Comparison of ENCODE assay signal across 8 cellular contexts in genomic region chr16:3879258-3879886, GRCh38. TPM values are rescaled to one million over a fixed set of nuclear protein-coding genes. Genes with fewer than 3 reads are reported as not detected.
DNase-seq lines count a peak whose midpoint lies in the region; ATAC-seq and TF ChIP-seq lines count a peak whose summit lies in the region.

No MANE protein-coding gene starts in this region.

- H3K36me3 ChIP-seq in SJSA1 (peaks cover 42% of the 10 kb centered on the region), mesenchymal stem cell (ENCODE audit: control insufficient read depth in 1 of 2, insufficient read depth in 2 of 2, low read depth in 1 of 2, low read length in 2 of 2) (peaks cover 6 to 11% of the 10 kb centered on the region in 2 experiments), thyroid gland (no peaks in the 10 kb centered on the region)

- no peak overlapping the region for H2BK12ac ChIP-seq in mesenchymal stem cell (ENCODE audit: low read length in 2 of 2)

- H3K4ac ChIP-seq in mesenchymal stem cell (ENCODE audit: low read depth in 1 of 2, low read length in 2 of 2), result no peak overlapping the region

- DNase-seq in CD14-positive monocyte (ENCODE audit: low spot score) (no peak), SJSA1 (ENCODE audit: low read depth in 1 of 2, low spot score in 2 of 2) (peak in 1 of 2 experiments; percentile 36), dermis blood vessel endothelial cell (peak; percentile 38), mesenchymal stem cell (peak; percentile 54), thyroid gland (peak; percentile 47 to 53), NCI-H226 (no peak), SKM-1 treated with dmso at 0.1 percent for 144 hours (lab: John Stamatoyannopoulos, UW; ENCODE audit: unreplicated experiment) (no peak)

- ATAC-seq in GM21737 (IDR thresholded peaks at IDR 0.05; ENCODE audit: unreplicated experiment), result peak; percentile 14

- no peak for TF ChIP-seq CTCF in CD14-positive monocyte (IDR thresholded peaks at IDR 0.05)
- TF ChIP-seq CTCF in thyroid gland (IDR thresholded peaks at IDR 0.05), result no peak

- peak overlapping the region; percentile 88 for H3K4me3 ChIP-seq in SJSA1
- peak overlapping the region; percentile 71 to 89 for H3K4me3 ChIP-seq in mesenchymal stem cell (ENCODE audit: insufficient read depth in 1 of 2, low read depth in 1 of 2, low read length in 2 of 2)
- H3K4me3 ChIP-seq in thyroid gland (replicated peaks in 1 of 3), result peak overlapping the region; percentile 21 to 88 (median 78)

- peaks cover 7% of the 10 kb centered on the region; the same call in 1 of the 2 replicates for H3K9me3 ChIP-seq in SJSA1 (replicated peaks)
- no peaks in the 10 kb centered on the region for H3K9me3 ChIP-seq in mesenchymal stem cell (ENCODE audit: control insufficient read depth, low read length)
- H3K9me3 ChIP-seq in thyroid gland, result no peaks in the 10 kb centered on the region

- peaks cover 0 to 2% (median 0%) of the 10 kb centered on the region in 7 donors for H3K9me3 Mint-ChIP-seq in CD14-positive monocyte

- no peak overlapping the region for H2AFZ ChIP-seq in mesenchymal stem cell (ENCODE audit: low read depth, low read length)

- no peak overlapping the region for H2AK5ac ChIP-seq in mesenchymal stem cell (ENCODE audit: low read length, severe bottlenecking)

- H3K4me1 Mint-ChIP-seq in CD14-positive monocyte, result peaks cover 49% of the 10 kb centered on the region

- H3K27me3 ChIP-seq in SJSA1 (replicated peaks) (no peaks in the 10 kb centered on the region), mesenchymal stem cell (ENCODE audit: control insufficient read depth in 1 of 2, insufficient read depth in 1 of 2, low read length in 2 of 2) (no peaks in the 10 kb centered on the region), thyroid gland (no peaks in the 10 kb centered on the region)

- H3K79me1 ChIP-seq in mesenchymal stem cell (replicated peaks; ENCODE audit: low read length, poor library complexity, severe bottlenecking), result peaks cover 9% of the 10 kb centered on the region

- H4K8ac ChIP-seq in mesenchymal stem cell (ENCODE audit: low read length), result no peak overlapping the region

- no peak overlapping the region for H2BK120ac ChIP-seq in mesenchymal stem cell (ENCODE audit: low read depth, low read length)

- intact Hi-C loops in CD14-positive monocyte (cut with micrococcal nuclease), result loop anchor here (2.0 to 10.0 kb wide), 3 partner anchors 23 to 185 kb away; no protein-coding TSS in a partner anchor
- intact Hi-C loops in thyroid gland (cut with DNase I), result loop anchor here (10.0 kb wide), 2 partner anchors 115 to 185 kb away; no protein-coding TSS in a partner anchor

- H2BK15ac ChIP-seq in mesenchymal stem cell (ENCODE audit: low read depth, poor library complexity, severe bottlenecking), result no peak overlapping the region

- H4K91ac ChIP-seq in mesenchymal stem cell (ENCODE audit: low read length), result no peak overlapping the region

- no peak overlapping the region for H3K27ac ChIP-seq in SJSA1
- no peak overlapping the region for H3K27ac ChIP-seq in mesenchymal stem cell (ENCODE audit: low read length, poor library complexity, severe bottlenecking)
- H3K27ac ChIP-seq in thyroid gland, result peak overlapping the region in 2 of 3 donors; percentile 36 to 70

- peak overlapping the region; percentile 50 to 90 for H3K14ac ChIP-seq in mesenchymal stem cell (ENCODE audit: low read length in 2 of 2)

- H3K9ac ChIP-seq in mesenchymal stem cell (ENCODE audit: low read length), result peak overlapping the region; percentile 85

- WGBS in mesenchymal stem cell, result 1% methylated on average over 34 of the region's 50 CpGs
- 0% methylated on average over 14 to 15 of the region's 50 CpGs for WGBS in thyroid gland, 2 donors

- peak overlapping the region in 6 of 7 donors; percentile 57 to 90 (median 76) for H3K27ac Mint-ChIP-seq in CD14-positive monocyte

- peaks cover 4 to 20% (median 11%) of the 10 kb centered on the region in 3 donors for H3K27me3 Mint-ChIP-seq in CD14-positive monocyte (ENCODE audit: low read depth in 3 of 3)

- H3K36me3 Mint-ChIP-seq in CD14-positive monocyte, result peaks cover 17 to 22% of the 10 kb centered on the region in 2 donors

- H3K23ac ChIP-seq in mesenchymal stem cell (ENCODE audit: low read length in 2 of 2), result no peak overlapping the region

- peaks cover 31% of the 10 kb centered on the region for H3K4me1 ChIP-seq in SJSA1 (replicated peaks)
- peaks cover 14% of the 10 kb centered on the region for H3K4me1 ChIP-seq in mesenchymal stem cell (ENCODE audit: control insufficient read depth, insufficient read depth, low read depth, low read length)
- peaks cover 31 to 38% of the 10 kb centered on the region in 2 donors for H3K4me1 ChIP-seq in thyroid gland

- peak overlapping the region; percentile 66 for H3K4me2 ChIP-seq in mesenchymal stem cell (ENCODE audit: low read length, poor library complexity, severe bottlenecking)

- no peak overlapping the region for H2BK5ac ChIP-seq in mesenchymal stem cell (ENCODE audit: low read depth, low read length, poor library complexity, severe bottlenecking)

- no peak for TF ChIP-seq POLR2A in thyroid gland (IDR thresholded peaks at IDR 0.05)

- H3K4me3 Mint-ChIP-seq in CD14-positive monocyte, result peak overlapping the region; percentile 91 to 96

- peak overlapping the region in 1 of 2 experiments; percentile 41 for H3K18ac ChIP-seq in mesenchymal stem cell (ENCODE audit: low read depth in 1 of 2, low read length in 2 of 2)

RNA-seq across cellular contexts. Expression of gene CREBBP, which starts 1.1 kb away (rescaled TPM):
- polyA plus RNA-seq in CD14-positive monocyte, result 1 to 10 TPM; 2.1 to 6.2 TPM
- total RNA-seq in SJSA1 (2014; rRNA removed; shearing (Covaris generic)), result 6.4 and 16.8 TPM in 2 replicates
- total RNA-seq in dermis blood vessel endothelial cell (19.2 and 21.4 TPM in 2 replicates), thyroid gland (100 to 1,000 TPM in 1 of 4 donors, 10 to 100 TPM in 3; 52.5 to 157 (median 75.9) TPM)
- polyA plus RNA-seq in mesenchymal stem cell (2013, experiment 1 of 2), result 20.5 TPM
- polyA plus RNA-seq in mesenchymal stem cell (2013, experiment 2 of 2), result 20.1 TPM

Comparison
In these comparisons a context has a peak if more than half of its experiments do, and no peak if none do; other contexts are left out.
1. DNase-seq: peak in dermis blood vessel endothelial cell (single experiment), mesenchymal stem cell (single experiment) and thyroid gland (2 of 2); none in CD14-positive monocyte (single experiment), NCI-H226 (single experiment) and SKM-1 treated with dmso at 0.1 percent for 144 hours (single experiment).
2. H3K27ac ChIP-seq: peak in thyroid gland (2 of 3); none in SJSA1 (single experiment) and mesenchymal stem cell (single experiment).
3. Peak in every context shown above with its lines, with median percentiles within 50 percentile points of each other: H3K4me3 ChIP-seq.